In the genomic region with DNA sequence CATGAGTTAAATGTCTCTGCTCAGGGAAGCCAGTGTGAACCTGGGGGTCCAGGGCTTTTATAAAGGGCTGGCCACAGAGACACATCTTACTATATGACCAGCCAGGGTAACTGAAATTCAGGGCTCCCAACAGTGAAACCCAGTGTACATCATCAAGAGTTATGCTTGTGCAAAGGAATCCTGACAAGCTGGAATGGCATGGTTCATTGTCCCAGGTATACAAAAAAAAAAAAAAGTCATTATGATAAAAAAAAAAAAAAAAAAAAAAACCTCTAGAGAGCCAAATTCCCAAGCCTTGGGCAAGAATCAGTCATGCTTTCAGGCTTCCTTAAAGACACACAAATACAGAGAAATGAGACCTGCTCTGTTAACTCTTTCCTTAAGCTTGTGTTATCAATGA, we compare ENCODE assay signal across 30 cellular contexts.
"Had no signal": no experiment of that assay in that cellular context is flagged by ENCODE, and none has a peak within 500 bp of the region (broad histone marks: within the 10 kb centered on the region; RNA-seq: fewer than 3 reads in every experiment).

No MANE protein-coding gene starts in this region.

- ATAC-seq: activated CD4-positive, CD25-positive, alpha-beta regulatory T cell treated with anti-CD3 and anti-CD28 coated beads, Interleukin-2, amount 50 U/mL, for 24 hours; activated CD8-positive, alpha-beta memory T cell treated with anti-CD3 and anti-CD28 coated beads, Interleukin-2, amount 10 ng/mL, durations not matched to agents 7 days and 5 days; activated CD8-positive, alpha-beta T cell treated with anti-CD3 and anti-CD28 coated beads, Interleukin-2, amount 10 ng/mL, durations not matched to agents 7 days and 5 days; activated naive CD8-positive, alpha-beta T cell treated with anti-CD3 and anti-CD28 coated beads, Interleukin-2, amount 50 U/mL, for 24 hours; body of pancreas; gastroesophageal sphincter; T-helper 17 cell had no signal

- DNase-seq: activated B cell treated with CpG ODN at 0.5 μM for 24 hours; activated CD4-positive, alpha-beta memory T cell treated with anti-CD3 and anti-CD28 coated beads for 36 hours; activated CD4-positive, alpha-beta T cell treated with anti-CD3 and anti-CD28 coated beads for 48 hours; activated CD8-positive, alpha-beta memory T cell treated with anti-CD3 and anti-CD28 coated beads, Interleukin-2, amount 10 ng/mL, durations not matched to agents 7 days and 5 days; activated CD8-positive, alpha-beta memory T cell treated with anti-CD3 and anti-CD28 coated beads, Interleukin-2, amount 50 U/mL, for 4 hours; activated CD8-positive, alpha-beta T cell treated with anti-CD3 and anti-CD28 coated beads, Interleukin-2, amount 10 ng/mL, durations not matched to agents 7 days and 5 days; activated effector memory CD4-positive, alpha-beta T cell treated with anti-CD3 and anti-CD28 coated beads, Interleukin-2, amount 50 U/mL, for 16 hours; activated naive CD4-positive, alpha-beta T cell treated with anti-CD3 and anti-CD28 coated beads for 36 hours; activated naive CD8-positive, alpha-beta T cell treated with anti-CD3 and anti-CD28 coated beads for 36 hours; activated naive CD8-positive, alpha-beta T cell treated with anti-CD3 and anti-CD28 coated beads, Interleukin-2, amount 50 U/mL, for 24 hours; activated T-cell treated with anti-CD3 and anti-CD28 coated beads, Interleukin-2, amount 50 U/mL, for 1 hour; activated T-cell treated with anti-CD3 and anti-CD28 coated beads, Interleukin-2, amount 50 U/mL, for 48 hours; adrenal gland; amygdala; aorta; body of pancreas; central memory CD4-positive, alpha-beta T cell; cerebellar nuclear complex; colonic mucosa; effector CD8-positive, alpha-beta T cell; erythroblast; esophagus squamous epithelium; foreskin melanocyte; T-helper 1 cell; T-helper 17 cell; T1000; WERI-Rb-1 had no signal

- H3K9me3 ChIP-seq: adrenal gland, body of pancreas, colonic mucosa, esophagus squamous epithelium, gastroesophageal sphincter had no signal

- H3K27me3 ChIP-seq: adrenal gland, body of pancreas, cardiac muscle cell, colonic mucosa, esophagus squamous epithelium, gastroesophageal sphincter had no signal

- H3K4me3 ChIP-seq: adrenal gland, body of pancreas, cardiac muscle cell, colonic mucosa, esophagus squamous epithelium, gastroesophageal sphincter had no signal

- H3K36me3 ChIP-seq: adrenal gland, cardiac muscle cell, colonic mucosa, esophagus squamous epithelium, gastroesophageal sphincter, WERI-Rb-1 had no signal

- H3K27ac ChIP-seq: adrenal gland, body of pancreas, cardiac muscle cell, colonic mucosa, esophagus squamous epithelium, gastroesophageal sphincter, WERI-Rb-1 had no signal

- H3K4me1 ChIP-seq: adrenal gland, body of pancreas, colonic mucosa, gastroesophageal sphincter had no signal
